Comparison of ENCODE assay signal across 11 cellular contexts in genomic region chr15:69304176-69304533, GRCh38. TPM values are rescaled to one million over a fixed set of nuclear protein-coding genes. Genes with fewer than 3 reads are reported as not detected.
A peak's percentile ranks its signal among the peaks of the same experiment; 100 is the strongest.
DNase-seq lines count a peak whose midpoint lies in the region; ATAC-seq, FAIRE-seq and TF ChIP-seq lines count a peak whose summit lies in the region.
"Had no signal": no experiment of that assay in that cellular context is flagged by ENCODE, and none has a peak within 500 bp of the region (broad histone marks: within the 10 kb centered on the region; RNA-seq: fewer than 3 reads in every experiment).

No MANE protein-coding gene starts in this region.

- no peak for FAIRE-seq in H54 (lab: Jason Lieb, UNC)
- FAIRE-seq: pancreas had no signal

- peak; percentile 51 for DNase-seq in H54 (ENCODE audit: insufficient read length, low spot score)
- peak; percentile 83 for DNase-seq in RPMI7951 (ENCODE audit: low read depth)
- peak; percentile 93 for DNase-seq in fibroblast of peridontal ligament (ENCODE audit: extremely low read depth)
- peak; percentile 37 for DNase-seq in smooth muscle cell of the brain vasculature (ENCODE audit: low read depth, low spot score)
- DNase-seq in NCI-H526 (lab: John Stamatoyannopoulos, UW): no peak
- DNase-seq: immature natural killer cell, NCI-H69 had no signal

- ATAC-seq in HG02798 (IDR thresholded peaks at IDR 0.05; ENCODE audit: poor library complexity, unreplicated experiment) (no peak), GM19455 (IDR thresholded peaks at IDR 0.05; ENCODE audit: unreplicated experiment) (no peak), GM19452 (IDR thresholded peaks at IDR 0.05; ENCODE audit: unreplicated experiment) (no peak)
- ATAC-seq: pancreas had no signal

- TF ChIP-seq POLR2A in H54 (IDR thresholded peaks at IDR 0.05; ENCODE audit: low read depth, low read length): no peak

RNA-seq across cellular contexts. Expression of gene PAQR5, which starts 5.4 kb away (rescaled TPM):
- 3.3 and 3.5 TPM in 2 replicates for total RNA-seq in RPMI7951 (2014; rRNA removed; shearing (Covaris generic))

Comparison
In these comparisons a context has a peak if more than half of its experiments do, and no peak if none do; other contexts are left out.
1. DNase-seq: peak in H54 (single experiment), RPMI7951 (single experiment), fibroblast of peridontal ligament (single experiment) and smooth muscle cell of the brain vasculature (single experiment); none in NCI-H526 (0 of 2).